In the genomic region with DNA sequence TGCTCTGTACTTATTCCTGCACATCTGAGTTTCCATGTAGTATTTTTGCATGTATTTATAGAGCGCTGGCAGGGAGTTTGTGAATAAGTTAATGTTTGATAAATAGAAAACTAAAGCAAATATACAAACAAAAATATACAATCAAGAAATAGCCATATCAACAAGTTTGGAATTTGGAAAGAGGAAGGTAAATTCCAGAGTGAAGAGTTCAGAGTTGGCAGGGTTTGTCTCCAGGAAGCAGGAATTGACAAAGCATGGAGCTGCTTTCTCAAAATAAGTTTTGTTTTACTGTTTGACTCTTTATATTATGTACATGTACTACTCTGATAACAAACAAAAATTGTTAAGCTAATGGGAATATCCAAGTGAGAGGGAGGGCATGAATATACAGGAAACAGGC, we compare ENCODE assay signal across 25 cellular contexts.
"Had no signal": no experiment of that assay in that cellular context is flagged by ENCODE, and none has a peak within 500 bp of the region (broad histone marks: within the 10 kb centered on the region; RNA-seq: fewer than 3 reads in every experiment).

No MANE protein-coding gene starts in this region.

- H3K4me3 ChIP-seq: coronary artery, gastroesophageal sphincter, heart left ventricle, hepatocyte, lung, mucosa of descending colon, right atrium auricular region, sigmoid colon, testis, tibial artery had no signal

- ATAC-seq: effector memory CD8-positive, alpha-beta T cell; gastroesophageal sphincter; heart left ventricle; left colon; left ventricle myocardium superior; mucosa of descending colon; natural killer cell treated with Interleukin-12 subunit alpha and Interleukin-12 subunit beta and Interleukin-15 and Interleukin-18, amount 100 ng/mL, for 72 hours; stimulated activated memory B cell treated with anti-CD40 and anti-IgM and Interleukin-4, amounts not matched to agents 10 μg/mL and 1 μg/mL and 100 μg/mL, for 72 hours; stimulated activated naive CD8-positive, alpha-beta T cell treated with anti-CD3 and anti-CD28 coated beads, Interleukin-15, Interleukin-2, amounts not matched to agents 100 U/mL and 50 U/mL, for 24 hours had no signal

- H3K27ac ChIP-seq: coronary artery, gastroesophageal sphincter, heart left ventricle, hepatocyte, neutrophil, parathyroid adenoma, right atrium auricular region, sigmoid colon, testis, tibial artery had no signal

- DNase-seq: effector memory CD8-positive, alpha-beta T cell; foreskin fibroblast; heart left ventricle; kidney; left colon; left ventricle myocardium superior; mesenchymal stem cell; mucosa of descending colon; naive B cell; sigmoid colon; stimulated activated CD4-positive, alpha-beta T cell treated with anti-CD3 and anti-CD28 coated beads, Interleukin-2, amount 100 ng/mL, for 24 hours; stimulated activated CD4-positive, alpha-beta T cell treated with anti-CD3 and anti-CD28 coated beads, Interleukin-4, amount 100 ng/mL, for 24 hours; stimulated activated naive CD8-positive, alpha-beta T cell treated with anti-CD3 and anti-CD28 coated beads, Interleukin-15, Interleukin-2, amounts not matched to agents 100 U/mL and 50 U/mL, for 24 hours; substantia nigra; testis; tibial artery had no signal
